1 cellular context compared by ENCODE assay signal in the genomic region with DNA sequence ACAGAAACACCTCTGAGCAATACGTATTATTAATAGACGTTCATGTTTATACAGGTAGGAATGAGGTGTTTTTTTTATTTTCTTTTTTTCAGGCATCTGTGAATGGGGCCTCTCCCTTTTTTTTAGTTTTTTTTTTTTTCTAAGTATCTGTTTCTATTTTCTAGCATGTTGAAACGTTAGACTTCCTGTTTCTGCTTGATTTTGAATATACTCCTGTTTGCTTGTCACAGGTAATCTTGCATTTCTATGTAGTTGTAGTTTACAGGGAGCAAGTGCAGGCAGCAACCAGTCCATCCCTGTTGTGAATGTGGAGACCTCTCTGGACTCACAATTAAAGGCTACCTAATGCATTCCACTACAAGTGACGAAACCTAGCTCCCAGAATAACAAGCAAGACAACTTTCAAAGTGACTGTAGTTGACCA.
TF ChIP-seq lines count a peak whose summit lies in the region.

No MANE protein-coding gene starts in this region.

TF ChIP-seq in GM23338, 12 proteins besides CTCF, POLR2A, EP300 and RAD21 (continued from another document):
- TF ChIP-seq, protein P1, sequence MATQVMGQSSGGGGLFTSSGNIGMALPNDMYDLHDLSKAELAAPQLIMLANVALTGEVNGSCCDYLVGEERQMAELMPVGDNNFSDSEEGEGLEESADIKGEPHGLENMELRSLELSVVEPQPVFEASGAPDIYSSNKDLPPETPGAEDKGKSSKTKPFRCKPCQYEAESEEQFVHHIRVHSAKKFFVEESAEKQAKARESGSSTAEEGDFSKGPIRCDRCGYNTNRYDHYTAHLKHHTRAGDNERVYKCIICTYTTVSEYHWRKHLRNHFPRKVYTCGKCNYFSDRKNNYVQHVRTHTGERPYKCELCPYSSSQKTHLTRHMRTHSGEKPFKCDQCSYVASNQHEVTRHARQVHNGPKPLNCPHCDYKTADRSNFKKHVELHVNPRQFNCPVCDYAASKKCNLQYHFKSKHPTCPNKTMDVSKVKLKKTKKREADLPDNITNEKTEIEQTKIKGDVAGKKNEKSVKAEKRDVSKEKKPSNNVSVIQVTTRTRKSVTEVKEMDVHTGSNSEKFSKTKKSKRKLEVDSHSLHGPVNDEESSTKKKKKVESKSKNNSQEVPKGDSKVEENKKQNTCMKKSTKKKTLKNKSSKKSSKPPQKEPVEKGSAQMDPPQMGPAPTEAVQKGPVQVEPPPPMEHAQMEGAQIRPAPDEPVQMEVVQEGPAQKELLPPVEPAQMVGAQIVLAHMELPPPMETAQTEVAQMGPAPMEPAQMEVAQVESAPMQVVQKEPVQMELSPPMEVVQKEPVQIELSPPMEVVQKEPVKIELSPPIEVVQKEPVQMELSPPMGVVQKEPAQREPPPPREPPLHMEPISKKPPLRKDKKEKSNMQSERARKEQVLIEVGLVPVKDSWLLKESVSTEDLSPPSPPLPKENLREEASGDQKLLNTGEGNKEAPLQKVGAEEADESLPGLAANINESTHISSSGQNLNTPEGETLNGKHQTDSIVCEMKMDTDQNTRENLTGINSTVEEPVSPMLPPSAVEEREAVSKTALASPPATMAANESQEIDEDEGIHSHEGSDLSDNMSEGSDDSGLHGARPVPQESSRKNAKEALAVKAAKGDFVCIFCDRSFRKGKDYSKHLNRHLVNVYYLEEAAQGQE (IDR thresholded peaks at IDR 0.05; ENCODE audit: unreplicated experiment), result no peak
- TF ChIP-seq EZH2 (IDR thresholded peaks at IDR 0.05; ENCODE audit: low read depth, unreplicated experiment), result no peak
- TF ChIP-seq, protein P2, sequence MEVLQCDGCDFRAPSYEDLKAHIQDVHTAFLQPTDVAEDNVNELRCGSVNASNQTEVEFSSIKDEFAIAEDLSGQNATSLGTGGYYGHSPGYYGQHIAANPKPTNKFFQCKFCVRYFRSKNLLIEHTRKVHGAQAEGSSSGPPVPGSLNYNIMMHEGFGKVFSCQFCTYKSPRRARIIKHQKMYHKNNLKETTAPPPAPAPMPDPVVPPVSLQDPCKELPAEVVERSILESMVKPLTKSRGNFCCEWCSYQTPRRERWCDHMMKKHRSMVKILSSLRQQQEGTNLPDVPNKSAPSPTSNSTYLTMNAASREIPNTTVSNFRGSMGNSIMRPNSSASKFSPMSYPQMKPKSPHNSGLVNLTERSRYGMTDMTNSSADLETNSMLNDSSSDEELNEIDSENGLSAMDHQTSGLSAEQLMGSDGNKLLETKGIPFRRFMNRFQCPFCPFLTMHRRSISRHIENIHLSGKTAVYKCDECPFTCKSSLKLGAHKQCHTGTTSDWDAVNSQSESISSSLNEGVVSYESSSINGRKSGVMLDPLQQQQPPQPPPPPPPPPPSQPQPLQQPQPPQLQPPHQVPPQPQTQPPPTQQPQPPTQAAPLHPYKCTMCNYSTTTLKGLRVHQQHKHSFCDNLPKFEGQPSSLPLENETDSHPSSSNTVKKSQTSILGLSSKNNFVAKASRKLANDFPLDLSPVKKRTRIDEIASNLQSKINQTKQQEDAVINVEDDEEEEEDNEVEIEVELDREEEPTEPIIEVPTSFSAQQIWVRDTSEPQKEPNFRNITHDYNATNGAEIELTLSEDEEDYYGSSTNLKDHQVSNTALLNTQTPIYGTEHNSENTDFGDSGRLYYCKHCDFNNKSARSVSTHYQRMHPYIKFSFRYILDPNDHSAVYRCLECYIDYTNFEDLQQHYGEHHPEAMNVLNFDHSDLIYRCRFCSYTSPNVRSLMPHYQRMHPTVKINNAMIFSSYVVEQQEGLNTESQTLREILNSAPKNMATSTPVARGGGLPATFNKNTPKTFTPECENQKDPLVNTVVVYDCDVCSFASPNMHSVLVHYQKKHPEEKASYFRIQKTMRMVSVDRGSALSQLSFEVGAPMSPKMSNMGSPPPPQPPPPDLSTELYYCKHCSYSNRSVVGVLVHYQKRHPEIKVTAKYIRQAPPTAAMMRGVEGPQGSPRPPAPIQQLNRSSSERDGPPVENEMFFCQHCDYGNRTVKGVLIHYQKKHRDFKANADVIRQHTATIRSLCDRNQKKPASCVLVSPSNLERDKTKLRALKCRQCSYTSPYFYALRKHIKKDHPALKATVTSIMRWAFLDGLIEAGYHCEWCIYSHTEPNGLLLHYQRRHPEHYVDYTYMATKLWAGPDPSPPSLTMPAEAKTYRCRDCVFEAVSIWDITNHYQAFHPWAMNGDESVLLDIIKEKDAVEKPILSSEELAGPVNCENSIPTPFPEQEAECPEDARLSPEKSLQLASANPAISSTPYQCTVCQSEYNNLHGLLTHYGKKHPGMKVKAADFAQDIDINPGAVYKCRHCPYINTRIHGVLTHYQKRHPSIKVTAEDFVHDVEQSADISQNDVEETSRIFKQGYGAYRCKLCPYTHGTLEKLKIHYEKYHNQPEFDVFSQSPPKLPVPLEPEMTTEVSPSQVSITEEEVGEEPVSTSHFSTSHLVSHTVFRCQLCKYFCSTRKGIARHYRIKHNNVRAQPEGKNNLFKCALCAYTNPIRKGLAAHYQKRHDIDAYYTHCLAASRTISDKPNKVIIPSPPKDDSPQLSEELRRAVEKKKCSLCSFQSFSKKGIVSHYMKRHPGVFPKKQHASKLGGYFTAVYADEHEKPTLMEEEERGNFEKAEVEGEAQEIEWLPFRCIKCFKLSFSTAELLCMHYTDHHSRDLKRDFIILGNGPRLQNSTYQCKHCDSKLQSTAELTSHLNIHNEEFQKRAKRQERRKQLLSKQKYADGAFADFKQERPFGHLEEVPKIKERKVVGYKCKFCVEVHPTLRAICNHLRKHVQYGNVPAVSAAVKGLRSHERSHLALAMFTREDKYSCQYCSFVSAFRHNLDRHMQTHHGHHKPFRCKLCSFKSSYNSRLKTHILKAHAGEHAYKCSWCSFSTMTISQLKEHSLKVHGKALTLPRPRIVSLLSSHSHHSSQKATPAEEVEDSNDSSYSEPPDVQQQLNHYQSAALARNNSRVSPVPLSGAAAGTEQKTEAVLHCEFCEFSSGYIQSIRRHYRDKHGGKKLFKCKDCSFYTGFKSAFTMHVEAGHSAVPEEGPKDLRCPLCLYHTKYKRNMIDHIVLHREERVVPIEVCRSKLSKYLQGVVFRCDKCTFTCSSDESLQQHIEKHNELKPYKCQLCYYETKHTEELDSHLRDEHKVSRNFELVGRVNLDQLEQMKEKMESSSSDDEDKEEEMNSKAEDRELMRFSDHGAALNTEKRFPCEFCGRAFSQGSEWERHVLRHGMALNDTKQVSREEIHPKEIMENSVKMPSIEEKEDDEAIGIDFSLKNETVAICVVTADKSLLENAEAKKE (CRISPR knock-in tag; IDR thresholded peaks at IDR 0.05), result no peak
- no peak for TF ChIP-seq JUNB (IDR thresholded peaks at IDR 0.05; ENCODE audit: unreplicated experiment)
- TF ChIP-seq STAT1 (IDR thresholded peaks at IDR 0.05; ENCODE audit: unreplicated experiment), result no peak
TF ChIP-seq in GM23338: peak in this region for 0.
